In the genomic region with DNA sequence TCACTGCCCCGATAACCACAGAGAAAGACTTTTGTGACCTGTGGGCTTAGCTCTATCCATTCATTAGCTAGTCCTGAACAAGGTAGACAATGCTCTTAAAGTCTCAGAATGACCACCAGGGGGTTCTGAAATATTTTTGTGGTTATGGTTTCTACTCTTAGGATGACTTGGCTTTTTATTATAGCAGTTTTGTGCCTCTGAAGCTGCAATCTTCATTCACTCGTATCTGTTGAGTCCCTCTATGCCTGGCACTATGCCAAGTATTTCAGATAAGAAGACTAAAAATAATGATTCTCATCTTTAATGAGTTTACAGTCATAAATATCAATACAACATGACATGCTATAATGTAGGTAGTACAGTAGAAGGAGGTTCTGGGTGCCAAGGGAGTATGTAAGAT, we compare ENCODE assay signal across 8 cellular contexts.
A peak's percentile ranks its signal among the peaks of the same experiment; 100 is the strongest.
DNase-seq lines count a peak whose midpoint lies in the region; ATAC-seq and TF ChIP-seq lines count a peak whose summit lies in the region.

No MANE protein-coding gene starts in this region.

- TF ChIP-seq POLR2A in HCT116 (IDR thresholded peaks at IDR 0.05; ENCODE audit: borderline replicate concordance, extremely low read depth, insufficient read depth, insufficient read length) (no peak), gastrocnemius medialis (IDR thresholded peaks at IDR 0.05) (no peak)

- H3K4me3 ChIP-seq in HCT116 (replicated peaks in 1 of 2; ENCODE audit: low read depth in 1 of 2, low read length in 2 of 2), result no peak overlapping the region
- no peak overlapping the region for H3K4me3 ChIP-seq in Karpas-422 (ENCODE audit: low read length)
- H3K4me3 ChIP-seq in fibroblast of the aortic adventitia (ENCODE audit: low read depth, low read length), result no peak overlapping the region
- no peak overlapping the region for H3K4me3 ChIP-seq in gastrocnemius medialis

- TF ChIP-seq CTCF in HCT116 (IDR thresholded peaks at IDR 0.05 in 2 of 3, conservative IDR thresholded peaks at IDR 0.05 in 1 of 3; ENCODE audit: borderline replicate concordance in 1 of 3, insufficient read depth in 1 of 3, low read depth in 2 of 3, low read length in 2 of 3) (peak in 2 of 3 experiments; percentile 46 to 68; a peak in 4 of 6 replicates), fibroblast of the aortic adventitia (IDR thresholded peaks at IDR 0.05; ENCODE audit: insufficient read depth, low read length) (peak; percentile 2), gastrocnemius medialis (IDR thresholded peaks at IDR 0.05 in 4 of 5, conservative IDR thresholded peaks at IDR 0.05 in 1 of 5) (no peak)
- TF ChIP-seq CTCF in CD4-positive, alpha-beta T cell (IDR thresholded peaks at IDR 0.05), result no peak

- no peaks in the 10 kb centered on the region for H3K9me3 Mint-ChIP-seq in CD4-positive, alpha-beta T cell

- RAD21 ChIA-PET in HCT116 (lab: Charles Lee; ENCODE audit: low non-redundant PET in 1 of 2, low total read pairs in 2 of 2, uncharacterized antibody in 2 of 2, unreplicated experiment in 2 of 2), result no interaction called here

- H3K4me3 Mint-ChIP-seq in CD4-positive, alpha-beta T cell, result no peak overlapping the region

- H3K4me1 Mint-ChIP-seq in CD4-positive, alpha-beta T cell (ENCODE audit: low read depth), result no peaks in the 10 kb centered on the region

- intact Hi-C loops in HCT116 (cut with micrococcal nuclease), result no loop called here
- intact Hi-C loops in CD4-positive, alpha-beta T cell (cut with DNase I, micrococcal nuclease), result no loop called here
- intact Hi-C loops in gastrocnemius medialis (cut with DNase I; ENCODE audit: low total_unique reads), result no loop called here

- TF ChIP-seq RAD21 in HCT116 (IDR thresholded peaks at IDR 0.05; ENCODE audit: low read depth), result no peak

- no peaks in the 10 kb centered on the region for H3K9me3 ChIP-seq in HCT116 (ENCODE audit: control insufficient read depth in 1 of 2, insufficient read depth in 1 of 2, low read depth in 1 of 2, low read length in 2 of 2)
- no peaks in the 10 kb centered on the region for H3K9me3 ChIP-seq in Karpas-422 (ENCODE audit: low read length)
- no peaks in the 10 kb centered on the region for H3K9me3 ChIP-seq in CD4-positive, alpha-beta T cell (ENCODE audit: control insufficient read depth, low read length)
- no peaks in the 10 kb centered on the region for H3K9me3 ChIP-seq in gastrocnemius medialis

- H3K27me3 Mint-ChIP-seq in CD4-positive, alpha-beta T cell, result no peaks in the 10 kb centered on the region

- H3K4me1 ChIP-seq in HCT116 (ENCODE audit: control insufficient read depth in 1 of 2, insufficient read depth in 2 of 2, low read length in 2 of 2) (no peaks in the 10 kb centered on the region), Karpas-422 (ENCODE audit: low read length) (no peaks in the 10 kb centered on the region), gastrocnemius medialis (no peaks in the 10 kb centered on the region)

- H3K27ac Mint-ChIP-seq in CD4-positive, alpha-beta T cell, result no peak overlapping the region

- H3K4me2 ChIP-seq in HCT116 (ENCODE audit: low read length), result no peak overlapping the region
- H3K4me2 ChIP-seq in Karpas-422 (ENCODE audit: low read depth, low read length, poor library complexity, severe bottlenecking), result no peak overlapping the region

- H3K79me2 ChIP-seq in HCT116 (ENCODE audit: insufficient read depth, low read length) (no peaks in the 10 kb centered on the region), Karpas-422 (ENCODE audit: low read length) (no peaks in the 10 kb centered on the region)

- H3K9me2 ChIP-seq in HCT116 (ENCODE audit: insufficient read depth), result no peaks in the 10 kb centered on the region
- no peaks in the 10 kb centered on the region for H3K9me2 ChIP-seq in Karpas-422 (replicated peaks; ENCODE audit: insufficient read depth, low read length)

- H3K27ac ChIP-seq in HCT116 (ENCODE audit: low read depth, low read length), result no peak overlapping the region
- no peak overlapping the region for H3K27ac ChIP-seq in Karpas-422 (ENCODE audit: low read length)
- no peak overlapping the region for H3K27ac ChIP-seq in CD4-positive, alpha-beta T cell (ENCODE audit: low read depth, low read length)
- H3K27ac ChIP-seq in gastrocnemius medialis, result no peak overlapping the region

- H3K36me3 ChIP-seq in HCT116 (ENCODE audit: control insufficient read depth in 1 of 2, insufficient read depth in 2 of 2, low read length in 2 of 2), result no peaks in the 10 kb centered on the region
- no peaks in the 10 kb centered on the region for H3K36me3 ChIP-seq in Karpas-422 (ENCODE audit: insufficient read depth, low read length)
- no peaks in the 10 kb centered on the region for H3K36me3 ChIP-seq in gastrocnemius medialis

- peak; percentile 22 for DNase-seq in HCT116 (ENCODE audit: low read depth, low spot score)
- peak; percentile 65 for DNase-seq in Karpas-422
- DNase-seq in fibroblast of the aortic adventitia (ENCODE audit: low read depth), result peak; percentile 3
- DNase-seq in central memory CD4-positive, alpha-beta T cell, result no peak
- DNase-seq in CD4-positive, alpha-beta T cell, result no peak
- DNase-seq in activated effector memory CD4-positive, alpha-beta T cell treated with Interleukin-2 at 50 U/mL for 16 hours, result no peak
- no peak for DNase-seq in gastrocnemius medialis

- in situ Hi-C loops in gastrocnemius medialis (cut with MboI; ENCODE audit: low sequenced_read_pairs in 4 of 4), result no loop called here

- ATAC-seq in GM18511 (IDR thresholded peaks at IDR 0.05; ENCODE audit: unreplicated experiment), result peak; percentile 98
- peak; percentile 81 for ATAC-seq in HCT116
- no peak for ATAC-seq in CD4-positive, alpha-beta T cell (ENCODE audit: poor library complexity)
- ATAC-seq in gastrocnemius medialis, result no peak

- POLR2A ChIA-PET in HCT116 (lab: Charles Lee), result no interaction called here
- POLR2A ChIA-PET in CD4-positive, alpha-beta T cell (lab: Charles Lee), result no interaction called here

- CTCF ChIA-PET in HCT116 (lab: Charles Lee), result interaction anchor here (1.0 to 1.7 kb wide), 4 partner anchors 8 to 124 kb away, joined by 3 to 6 read pairs (median 4); no protein-coding TSS in a partner anchor
- CTCF ChIA-PET in CD4-positive, alpha-beta T cell (lab: Charles Lee), result no interaction called here

- H3K9ac ChIP-seq in HCT116 (ENCODE audit: low read length) (no peak overlapping the region), Karpas-422 (ENCODE audit: low read length) (no peak overlapping the region)

- H4K20me1 ChIP-seq in HCT116 (ENCODE audit: insufficient read depth) (no peaks in the 10 kb centered on the region), Karpas-422 (ENCODE audit: insufficient read depth, low read depth, low read length) (no peaks in the 10 kb centered on the region)

- no peaks in the 10 kb centered on the region for H3K36me3 Mint-ChIP-seq in CD4-positive, alpha-beta T cell (ENCODE audit: low read depth)

- no peaks in the 10 kb centered on the region for H3K27me3 ChIP-seq in HCT116 (ENCODE audit: insufficient read depth, low read length)
- 0 out of 2 replicates have a peak, but pooled peaks cover 2% of the 10 kb centered on the region for H3K27me3 ChIP-seq in Karpas-422 (ENCODE audit: low read length)
- no peaks in the 10 kb centered on the region for H3K27me3 ChIP-seq in CD4-positive, alpha-beta T cell (ENCODE audit: control insufficient read depth, insufficient read depth, low read length)
- H3K27me3 ChIP-seq in gastrocnemius medialis, result no peaks in the 10 kb centered on the region

- no TSS peak for BruUV-seq in HCT116 (replicated peaks; lab: Mats Ljungman, UMichigan)

- H2AFZ ChIP-seq in HCT116 (ENCODE audit: low read depth, low read length, poor library complexity, severe bottlenecking) (no peak overlapping the region), Karpas-422 (ENCODE audit: low read length) (no peak overlapping the region)

TF ChIP-seq in HCT116, 20 proteins besides CTCF, POLR2A, EP300 and RAD21 (continues in another document):
- TF ChIP-seq, protein P1, sequence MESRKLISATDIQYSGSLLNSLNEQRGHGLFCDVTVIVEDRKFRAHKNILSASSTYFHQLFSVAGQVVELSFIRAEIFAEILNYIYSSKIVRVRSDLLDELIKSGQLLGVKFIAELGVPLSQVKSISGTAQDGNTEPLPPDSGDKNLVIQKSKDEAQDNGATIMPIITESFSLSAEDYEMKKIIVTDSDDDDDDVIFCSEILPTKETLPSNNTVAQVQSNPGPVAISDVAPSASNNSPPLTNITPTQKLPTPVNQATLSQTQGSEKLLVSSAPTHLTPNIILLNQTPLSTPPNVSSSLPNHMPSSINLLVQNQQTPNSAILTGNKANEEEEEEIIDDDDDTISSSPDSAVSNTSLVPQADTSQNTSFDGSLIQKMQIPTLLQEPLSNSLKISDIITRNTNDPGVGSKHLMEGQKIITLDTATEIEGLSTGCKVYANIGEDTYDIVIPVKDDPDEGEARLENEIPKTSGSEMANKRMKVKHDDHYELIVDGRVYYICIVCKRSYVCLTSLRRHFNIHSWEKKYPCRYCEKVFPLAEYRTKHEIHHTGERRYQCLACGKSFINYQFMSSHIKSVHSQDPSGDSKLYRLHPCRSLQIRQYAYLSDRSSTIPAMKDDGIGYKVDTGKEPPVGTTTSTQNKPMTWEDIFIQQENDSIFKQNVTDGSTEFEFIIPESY (IDR thresholded peaks at IDR 0.05; ENCODE audit: extremely low read depth, insufficient replicate concordance, low read length), result no peak
- TF ChIP-seq YY1 (IDR thresholded peaks at IDR 0.05; ENCODE audit: extremely low read depth, insufficient replicate concordance, low read depth, low read length), result no peak
- TF ChIP-seq ZFX (IDR thresholded peaks at IDR 0.05), result no peak
- TF ChIP-seq EZH2 (IDR thresholded peaks at IDR 0.05), result no peak
- TF ChIP-seq, protein P2, sequence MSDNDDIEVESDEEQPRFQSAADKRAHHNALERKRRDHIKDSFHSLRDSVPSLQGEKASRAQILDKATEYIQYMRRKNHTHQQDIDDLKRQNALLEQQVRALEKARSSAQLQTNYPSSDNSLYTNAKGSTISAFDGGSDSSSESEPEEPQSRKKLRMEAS (IDR thresholded peaks at IDR 0.05), result no peak
- TF ChIP-seq FOSL1 (IDR thresholded peaks at IDR 0.05; ENCODE audit: low read depth), result no peak

Comparison
In these comparisons a context has a peak if more than half of its experiments do, and no peak if none do; other contexts are left out.
1. ATAC-seq: peak in GM18511 (single experiment) and HCT116 (single experiment); none in CD4-positive, alpha-beta T cell (single experiment) and gastrocnemius medialis (0 of 2).
2. DNase-seq: peak in HCT116 (single experiment), Karpas-422 (single experiment) and fibroblast of the aortic adventitia (single experiment); none in central memory CD4-positive, alpha-beta T cell (single experiment), CD4-positive, alpha-beta T cell (0 of 10), activated effector memory CD4-positive, alpha-beta T cell treated with Interleukin-2 at 50 U/mL for 16 hours (single experiment) and gastrocnemius medialis (0 of 2).
3. CTCF ChIP-seq: peak in HCT116 (2 of 3) and fibroblast of the aortic adventitia (single experiment); none in CD4-positive, alpha-beta T cell (single experiment) and gastrocnemius medialis (0 of 5).